23 cellular contexts compared by ENCODE assay signal in genomic region chr1:212622467-212622866, GRCh38. TPM values are rescaled to one million over a fixed set of nuclear protein-coding genes. Genes with fewer than 3 reads are reported as not detected.
DNase-seq lines count a peak whose midpoint lies in the region; ATAC-seq and TF ChIP-seq lines count a peak whose summit lies in the region.
"Had no signal": no experiment of that assay in that cellular context is flagged by ENCODE, and none has a peak within 500 bp of the region (broad histone marks: within the 10 kb centered on the region; RNA-seq: fewer than 3 reads in every experiment).

No MANE protein-coding gene starts in this region.

- H3K27me3 ChIP-seq in HCT116 (ENCODE audit: insufficient read depth, low read length), result no peaks in the 10 kb centered on the region

- no peaks in the 10 kb centered on the region for H3K9me3 ChIP-seq in HCT116 (ENCODE audit: control insufficient read depth in 1 of 2, insufficient read depth in 1 of 2, low read depth in 1 of 2, low read length in 2 of 2)

- H3K4me3 ChIP-seq in HCT116 (replicated peaks in 1 of 2; ENCODE audit: low read depth in 1 of 2, low read length in 2 of 2), result no peak overlapping the region
- H3K4me3 ChIP-seq: PC-9 had no signal

- CTCF ChIA-PET in HCT116 (lab: Charles Lee), result interaction anchor here (1.1 to 1.9 kb wide), 2 partner anchors 42 to 145 kb away, joined by 3 to 6 read pairs; no protein-coding TSS in a partner anchor

- no peaks in the 10 kb centered on the region for H3K9me3 Mint-ChIP-seq in activated T-helper 17 cell treated with anti-CD3 and anti-CD28 coated beads, Interleukin-2, amount 50 U/mL, for 72 hours
- no peaks in the 10 kb centered on the region for H3K9me3 Mint-ChIP-seq in nephron progenitor cell
- H3K9me3 Mint-ChIP-seq: CD8-positive, alpha-beta memory T cell; H9 had no signal

- no peak overlapping the region for H2AFZ ChIP-seq in HCT116 (ENCODE audit: low read depth, low read length, poor library complexity, severe bottlenecking)
- H2AFZ ChIP-seq: PC-9 had no signal

- H3K9me2 ChIP-seq in HCT116 (ENCODE audit: insufficient read depth), result no peaks in the 10 kb centered on the region

- no TSS peak for BruUV-seq in HCT116 (replicated peaks; lab: Mats Ljungman, UMichigan)

- H3K79me2 ChIP-seq in HCT116 (ENCODE audit: insufficient read depth, low read length), result no peaks in the 10 kb centered on the region

- peaks cover 3% of the 10 kb centered on the region for H3K27me3 Mint-ChIP-seq in activated T-helper 17 cell treated with anti-CD3 and anti-CD28 coated beads, Interleukin-2, amount 50 U/mL, for 72 hours
- peaks cover 31% of the 10 kb centered on the region for H3K27me3 Mint-ChIP-seq in nephron progenitor cell (ENCODE audit: low read depth, poor library complexity)

- H3K36me3 ChIP-seq in HCT116 (ENCODE audit: control insufficient read depth in 1 of 2, insufficient read depth in 2 of 2, low read length in 2 of 2), result peaks cover 12 to 20% of the 10 kb centered on the region in 2 experiments

- H4K20me1 ChIP-seq in HCT116 (ENCODE audit: insufficient read depth), result no peaks in the 10 kb centered on the region

- H3K9ac ChIP-seq in HCT116 (ENCODE audit: low read length), result no peak overlapping the region

- H3K27ac Mint-ChIP-seq in activated T-helper 17 cell treated with anti-CD3 and anti-CD28 coated beads, Interleukin-2, amount 50 U/mL, for 72 hours, result peak overlapping the region; percentile 4
- H3K27ac Mint-ChIP-seq in nephron progenitor cell, result peak overlapping the region; percentile 6

- RAD21 ChIA-PET in HCT116 (lab: Charles Lee; ENCODE audit: low non-redundant PET in 1 of 2, low total read pairs in 2 of 2, uncharacterized antibody in 2 of 2, unreplicated experiment in 2 of 2), result no interaction called here

- peaks cover 40% of the 10 kb centered on the region for H3K36me3 Mint-ChIP-seq in activated T-helper 17 cell treated with anti-CD3 and anti-CD28 coated beads, Interleukin-2, amount 50 U/mL, for 72 hours (ENCODE audit: low read depth)
- H3K36me3 Mint-ChIP-seq in nephron progenitor cell (ENCODE audit: low read depth), result peaks cover 10% of the 10 kb centered on the region

- no peak for TF ChIP-seq RAD21 in HCT116 (IDR thresholded peaks at IDR 0.05; ENCODE audit: low read depth)

- no peak overlapping the region for H3K4me2 ChIP-seq in HCT116 (ENCODE audit: low read length)
- H3K4me2 ChIP-seq: PC-9 had no signal

- TF ChIP-seq CTCF in HCT116 (IDR thresholded peaks at IDR 0.05 in 2 of 3, conservative IDR thresholded peaks at IDR 0.05 in 1 of 3; ENCODE audit: borderline replicate concordance in 1 of 3, insufficient read depth in 1 of 3, low read depth in 2 of 3, low read length in 2 of 3) (no peak), nephron progenitor cell (IDR thresholded peaks at IDR 0.05) (no peak)

- ATAC-seq in HCT116, result no peak
- ATAC-seq in activated T-helper 17 cell treated with anti-CD3 and anti-CD28 coated beads, Interleukin-2, amount 50 U/mL, for 72 hours (replicated peaks), result no peak

- H3K4me1 Mint-ChIP-seq in activated T-helper 17 cell treated with anti-CD3 and anti-CD28 coated beads, Interleukin-2, amount 50 U/mL, for 72 hours, result peaks cover 5% of the 10 kb centered on the region
- peaks cover 4% of the 10 kb centered on the region for H3K4me1 Mint-ChIP-seq in nephron progenitor cell

- intact Hi-C loops in HCT116 (cut with micrococcal nuclease), result no loop called here

- H3K27ac ChIP-seq in HCT116 (ENCODE audit: low read depth, low read length), result no peak overlapping the region
- H3K27ac ChIP-seq: C4-2B, HL-60, PC-9 had no signal

- no peak for TF ChIP-seq POLR2A in HCT116 (IDR thresholded peaks at IDR 0.05; ENCODE audit: borderline replicate concordance, extremely low read depth, insufficient read depth, insufficient read length)

- no peaks in the 10 kb centered on the region for H3K4me1 ChIP-seq in HCT116 (ENCODE audit: control insufficient read depth in 1 of 2, insufficient read depth in 2 of 2, low read length in 2 of 2)

- POLR2A ChIA-PET in HCT116 (lab: Charles Lee), result interaction anchor here (4.1 kb wide), 1 partner anchor 14 kb away, joined by 18 read pairs; the partner anchor contains the start of gene ATF3

- H3K4me3 Mint-ChIP-seq in activated T-helper 17 cell treated with anti-CD3 and anti-CD28 coated beads, Interleukin-2, amount 50 U/mL, for 72 hours, result no peak overlapping the region
- no peak overlapping the region for H3K4me3 Mint-ChIP-seq in nephron progenitor cell
- H3K4me3 Mint-ChIP-seq: CD8-positive, alpha-beta memory T cell; H9 had no signal

- DNase-seq in DMS53 (lab: John Stamatoyannopoulos, UW) (peak; percentile 58), DMS53 treated with DMSO at 0.1 percent for 48 hours (lab: John Stamatoyannopoulos, UW; ENCODE audit: unreplicated experiment) (no peak), HCT116 (ENCODE audit: low read depth, low spot score) (no peak), nephron progenitor cell (no peak), NOMO-1 treated with DMSO at 0.1 percent for 48 hours (lab: John Stamatoyannopoulos, UW; ENCODE audit: unreplicated experiment) (no peak)
- no peak for DNase-seq in stimulated activated CD4-positive, alpha-beta T cell treated with anti-CD3 and anti-CD28 coated beads, Interleukin-4, amount 100 ng/mL, for 24 hours
- DNase-seq in activated CD8-positive, alpha-beta memory T cell treated with anti-CD3 and anti-CD28 coated beads for 24 hours, result no peak
- DNase-seq: 8988T; Calu3; CD8-positive, alpha-beta memory T cell; EL; GF-D8; H9; KG1; NCI-H1105 treated with DMSO at 0.1 percent for 48 hours; NCI-H2029 treated with DMSO at 0.1 percent for 48 hours; NCI-H446 treated with DMSO at 0.1 percent for 48 hours; NCI-H526 treated with DMSO at 0.1 percent for 48 hours; PC-9; RPMI8226 had no signal

TF ChIP-seq in HCT116, 20 proteins besides CTCF, POLR2A, EP300 and RAD21:
- TF ChIP-seq JUND (IDR thresholded peaks at IDR 0.05) (0 out of 2 replicates have a peak, but pooled peaks have one; percentile 3), SRF (IDR thresholded peaks at IDR 0.05; ENCODE audit: low read depth) (no peak)

RNA-seq across cellular contexts. Expression of gene ATF3, which starts 13.9 kb away (rescaled TPM):
- 43.2 TPM for total RNA-seq in HCT116 (2021; ENCODE audit: unreplicated experiment)
- 60.0 and 101 TPM in 2 replicates for polyA plus RNA-seq in HCT116 (2012)
- total RNA-seq in activated T-helper 17 cell treated with anti-CD3 and anti-CD28 coated beads, Interleukin-2, amount 50 U/mL, for 72 hours, result 10 to 100 TPM; 26.7 to 35.6 TPM
- polyA plus RNA-seq: CD8-positive, alpha-beta memory T cell had no signal
